In genomic region chr11:62599069-62599696, GRCh38 we compare ENCODE assay signal across 1 cellular context.
TF ChIP-seq lines count a peak whose summit lies in the region.

No MANE protein-coding gene starts in this region.

TF ChIP-seq in GM12878, 131 proteins besides CTCF, POLR2A, EP300 and RAD21 (continued from another document):
- no peak for TF ChIP-seq ATF2 (IDR thresholded peaks at IDR 0.05; ENCODE audit: low read length)
- no peak for TF ChIP-seq ASH2L (IDR thresholded peaks at IDR 0.05; ENCODE audit: borderline replicate concordance, low read depth)
- TF ChIP-seq KDM1A (IDR thresholded peaks at IDR 0.05; ENCODE audit: borderline replicate concordance): no peak
- no peak for TF ChIP-seq CHD4 (IDR thresholded peaks at IDR 0.05)
- no peak for TF ChIP-seq EGR1 (IDR thresholded peaks at IDR 0.05; ENCODE audit: borderline replicate concordance in 1 of 2, low read depth in 2 of 2, low read length in 2 of 2)
- TF ChIP-seq PML (IDR thresholded peaks at IDR 0.05; ENCODE audit: low read length): no peak
- no peak for TF ChIP-seq HDAC2 (IDR thresholded peaks at IDR 0.05)
- peak; percentile 18; the same call in 1 of the 2 replicates for TF ChIP-seq RFX5 (IDR thresholded peaks at IDR 0.05; ENCODE audit: low read depth, low read length)
- no peak for TF ChIP-seq IRF3 (IDR thresholded peaks at IDR 0.05)
- no peak for TF ChIP-seq HSF1 (IDR thresholded peaks at IDR 0.05; ENCODE audit: low read depth, low read length)
- no peak for TF ChIP-seq STAT3 (IDR thresholded peaks at IDR 0.05; ENCODE audit: low read depth, low read length)
- peak; percentile 86 for TF ChIP-seq SP1 (IDR thresholded peaks at IDR 0.05; ENCODE audit: low read depth, low read length)
- TF ChIP-seq POU2F2 (IDR thresholded peaks at IDR 0.05; ENCODE audit: borderline replicate concordance, low read depth, low read length): no peak; the same call in 2 of the 3 replicates
- TF ChIP-seq ATF3 (IDR thresholded peaks at IDR 0.05; ENCODE audit: borderline replicate concordance, extremely low read depth, low read depth, low read length): no peak
- TF ChIP-seq SMC3 (IDR thresholded peaks at IDR 0.05; ENCODE audit: borderline replicate concordance, low read length): no peak
- TF ChIP-seq MYB (IDR thresholded peaks at IDR 0.05; ENCODE audit: borderline replicate concordance, low read depth, low read length): no peak
- peak; percentile 60 for TF ChIP-seq ATF7 (IDR thresholded peaks at IDR 0.05; ENCODE audit: low read depth)
- peak; percentile 63 for TF ChIP-seq YY1 (IDR thresholded peaks at IDR 0.05; ENCODE audit: low read depth, low read length)
- TF ChIP-seq GABPA (IDR thresholded peaks at IDR 0.05; ENCODE audit: low read depth): 0 out of 2 replicates have a peak, but pooled peaks have one; percentile 28
- TF ChIP-seq SREBF2 (IDR thresholded peaks at IDR 0.05; ENCODE audit: low read length): no peak
